Comparison of ENCODE assay signal across 27 cellular contexts in genomic region chr1:71424536-71424935, GRCh38.
"Had no signal": no experiment of that assay in that cellular context is flagged by ENCODE, and none has a peak within 500 bp of the region (broad histone marks: within the 10 kb centered on the region; RNA-seq: fewer than 3 reads in every experiment).

No MANE protein-coding gene starts in this region.

- H3K4me3 ChIP-seq: ovary, psoas muscle, right lobe of liver, sigmoid colon, stomach, thoracic aorta, thyroid gland, tibial nerve, upper lobe of left lung, uterus had no signal

- FAIRE-seq: small intestine had no signal

- DNase-seq: naive thymus-derived CD8-positive, alpha-beta T cell; nephron progenitor cell; nucleus accumbens; ovary; posterior cingulate gyrus; psoas muscle; right cardiac atrium; right lobe of liver; sigmoid colon; small intestine; stimulated activated CD4-positive, alpha-beta T cell treated with anti-CD3 and anti-CD28 coated beads, Interleukin-15, amount 100 ng/mL, for 24 hours; stimulated activated CD4-positive, alpha-beta T cell treated with anti-CD3 and anti-CD28 coated beads, Interleukin-2, amount 100 ng/mL, for 24 hours; stimulated activated CD4-positive, alpha-beta T cell treated with anti-CD3 and anti-CD28 coated beads, Interleukin-2, amount 100 ng/mL, for 48 hours; stimulated activated CD4-positive, alpha-beta T cell treated with anti-CD3 and anti-CD28 coated beads, Interleukin-4, amount 100 ng/mL, for 24 hours; stimulated activated naive B cell treated with anti-CD40 and anti-IgM and Interleukin-4, amounts not matched to agents 10 μg/mL and 1 μg/mL and 100 μg/mL, for 72 hours; stimulated activated naive CD4-positive, alpha-beta T cell treated with Interleukin-2 at 50 U/mL for 16 hours; stomach; thyroid gland; trophoblast cell; upper lobe of left lung; uterus had no signal

- ATAC-seq: naive thymus-derived CD8-positive, alpha-beta T cell; natural killer cell treated with Interleukin-12 subunit alpha and Interleukin-12 subunit beta and Interleukin-15 and Interleukin-18, amount 100 ng/mL, for 72 hours; psoas muscle; right cardiac atrium; right lobe of liver; stimulated activated effector memory CD8-positive, alpha-beta T cell treated with anti-CD3 and anti-CD28 coated beads, Interleukin-12 subunit alpha, Interleukin-12 subunit beta, amount 100 ng/mL, for 72 hours; stimulated activated naive B cell treated with anti-CD40 and anti-IgM and Interleukin-4, amounts not matched to agents 10 μg/mL and 1 μg/mL and 100 μg/mL, for 72 hours had no signal

- H3K27me3 ChIP-seq: neutrophil, ovary, right lobe of liver, sigmoid colon, stomach, thyroid gland, tibial nerve, upper lobe of left lung, uterus had no signal

- H3K4me1 ChIP-seq: parathyroid adenoma, psoas muscle, right lobe of liver, sigmoid colon, stomach, thyroid gland, tibial nerve, upper lobe of left lung, uterus had no signal

- H3K36me3 ChIP-seq: neutrophil, ovary, right lobe of liver, sigmoid colon, stomach, thoracic aorta, thyroid gland, tibial nerve, upper lobe of left lung, uterus had no signal

- H3K9me3 ChIP-seq: neutrophil, ovary, psoas muscle, right lobe of liver, sigmoid colon, stomach, thoracic aorta, thyroid gland, tibial nerve, upper lobe of left lung, uterus had no signal

- H3K27ac ChIP-seq: neutrophil, ovary, parathyroid adenoma, psoas muscle, right lobe of liver, sigmoid colon, stomach, thoracic aorta, thyroid gland, tibial nerve, upper lobe of left lung, uterus had no signal
